In genomic region chr16:18131587-18131986, GRCh38 we compare ENCODE assay signal across 8 cellular contexts.
A peak's percentile ranks its signal among the peaks of the same experiment; 100 is the strongest.
DNase-seq lines count a peak whose midpoint lies in the region; ATAC-seq, FAIRE-seq and TF ChIP-seq lines count a peak whose summit lies in the region.
"Not testable (repeated sequence)": the region's sequence is repeated elsewhere in the genome, so short reads cannot be mapped to it uniquely, and the experiment has no call there.

No MANE protein-coding gene starts in this region.

- not testable (repeated sequence) for H3K4me3 ChIP-seq in MM.1S (ENCODE audit: low read length); WERI-Rb-1 (ENCODE audit: low read depth, low read length); K562; fibroblast of lung (replicated peaks in 1 of 4; ENCODE audit: control extremely low read depth in 1 of 4, insufficient read depth in 1 of 4, low read depth in 3 of 4, low read length in 4 of 4); keratinocyte (ENCODE audit: control insufficient read depth in 2 of 3, extremely low read depth in 1 of 3, insufficient read depth in 2 of 3, low read depth in 1 of 3, low read length in 3 of 3); upper lobe of right lung

- H3F3A ChIP-seq in MM.1S (ENCODE audit: insufficient read depth, low read length), result not testable (repeated sequence)

- 0% methylated on average over 2 of the region's 6 CpGs for WGBS in K562 (ENCODE audit: insufficient coverage, low coverage, missing lambda C conversion rate)

- not testable (repeated sequence) for H3K9ac ChIP-seq in MM.1S (ENCODE audit: low read length); K562 (ENCODE audit: insufficient read depth in 1 of 2, low read depth in 2 of 2, low read length in 2 of 2); fibroblast of lung (ENCODE audit: insufficient read depth, low read length); keratinocyte (ENCODE audit: control insufficient read depth, extremely low read depth, insufficient read depth, low read length)

- H3K4me1 ChIP-seq in MM.1S (ENCODE audit: low read length); K562 (replicated peaks in 1 of 2; ENCODE audit: control insufficient read depth in 2 of 2, insufficient read depth in 2 of 2, low read length in 2 of 2); fibroblast of lung (ENCODE audit: control insufficient read depth, extremely low read depth, insufficient read depth, low read length); keratinocyte (ENCODE audit: control insufficient read depth, extremely low read depth, insufficient read depth, low read length); upper lobe of right lung: not testable (repeated sequence)

- dilution Hi-C loops in keratinocyte (cut with MboI; ENCODE audit: extremely low pct_ligation_motif_present, low sequenced_read_pairs), result not testable (repeated sequence)

- H3K4me2 ChIP-seq in MM.1S (ENCODE audit: low read depth, low read length); K562 (ENCODE audit: insufficient read depth, low read length); fibroblast of lung (ENCODE audit: extremely low read depth, insufficient read depth, low read length); keratinocyte (ENCODE audit: control insufficient read depth, extremely low read depth, insufficient read depth, low read depth, low read length): not testable (repeated sequence)

- FAIRE-seq in K562 (lab: Jason Lieb, UNC) (peak; percentile 96), keratinocyte (lab: Jason Lieb, UNC) (peak; percentile 91)

- not testable (repeated sequence) for H3K27me3 ChIP-seq in MM.1S (replicated peaks; ENCODE audit: insufficient read depth, low read length); WERI-Rb-1 (ENCODE audit: insufficient read depth, low read depth, severe bottlenecking); K562 (ENCODE audit: control insufficient read depth in 2 of 2, insufficient read depth in 2 of 2, low read length in 2 of 2); fibroblast of lung (ENCODE audit: control insufficient read depth, insufficient read depth, low read length); keratinocyte (ENCODE audit: control insufficient read depth, extremely low read depth, insufficient read depth, low read length); upper lobe of right lung

- intact Hi-C loops in K562 (cut with micrococcal nuclease); upper lobe of right lung (cut with DNase I): not testable (repeated sequence)

- POLR2A ChIA-PET in K562 (lab: Yijun Ruan, JAX), result not testable (repeated sequence)

- H4K20me1 ChIP-seq in MM.1S (ENCODE audit: insufficient read depth, low read length); K562 (replicated peaks; ENCODE audit: control insufficient read depth, insufficient read depth, low read length); fibroblast of lung (ENCODE audit: control insufficient read depth, extremely low read depth, insufficient read depth, low read length); keratinocyte (ENCODE audit: control insufficient read depth, extremely low read depth, insufficient read depth, low read length): not testable (repeated sequence)

- TF ChIP-seq CTCF in GM12872 (IDR thresholded peaks at IDR 0.05; ENCODE audit: insufficient read depth, low read depth, low read length) (0 out of 3 replicates have a peak, but pooled peaks have one; percentile 21), MM.1S (IDR thresholded peaks at IDR 0.05; ENCODE audit: low read length) (peak; percentile 34), WERI-Rb-1 (IDR thresholded peaks at IDR 0.05; ENCODE audit: low read depth, low read length) (peak; percentile 59), K562 (IDR thresholded peaks at IDR 0.05 in 2 of 3, conservative IDR thresholded peaks at IDR 0.05 in 1 of 3; ENCODE audit: insufficient read depth in 2 of 3, low read depth in 1 of 3, low read length in 3 of 3) (peak; percentile 19 to 52 (median 26); a peak in 4 of 6 replicates), fibroblast of lung (conservative IDR thresholded peaks at IDR 0.05 in 1 of 2, IDR thresholded peaks at IDR 0.05 in 1 of 2; ENCODE audit: low read depth in 1 of 2, low read length in 2 of 2) (peak; percentile 23 to 58), upper lobe of right lung (IDR thresholded peaks at IDR 0.05) (peak; percentile 56)
- not testable (repeated sequence) for TF ChIP-seq CTCF in keratinocyte (optimal IDR thresholded peaks at IDR 0.05 in 1 of 3, IDR thresholded peaks at IDR 0.05 in 1 of 3, conservative IDR thresholded peaks at IDR 0.05 in 1 of 3; ENCODE audit: extremely low read depth in 1 of 3, insufficient read depth in 2 of 3, low read length in 3 of 3); omental fat pad (IDR thresholded peaks at IDR 0.05)

- H2AFZ ChIP-seq in MM.1S (ENCODE audit: low read length); K562 (ENCODE audit: low read depth, low read length); fibroblast of lung (ENCODE audit: low read length); keratinocyte (ENCODE audit: control insufficient read depth, low read length): not testable (repeated sequence)

- H3K36me3 ChIP-seq in MM.1S (replicated peaks; ENCODE audit: insufficient read depth, low read length); WERI-Rb-1; K562 (ENCODE audit: control insufficient read depth, insufficient read depth, low read length); fibroblast of lung (ENCODE audit: control insufficient read depth, insufficient read depth, low read length); keratinocyte (ENCODE audit: control insufficient read depth in 2 of 2, extremely low read depth in 1 of 2, insufficient read depth in 2 of 2, low read length in 2 of 2); upper lobe of right lung: not testable (repeated sequence)

- TF ChIP-seq RAD21 in K562 (CRISPR knock-in tag; conservative IDR thresholded peaks at IDR 0.05 in 1 of 2, IDR thresholded peaks at IDR 0.05 in 1 of 2), result 0 out of 4 replicates have a peak, but pooled peaks of 1 of the 2 experiments have one; percentile 17

- not testable (repeated sequence) for H3K9me1 ChIP-seq in K562 (ENCODE audit: control insufficient read depth, insufficient read depth, low read length); keratinocyte (ENCODE audit: control insufficient read depth, extremely low read depth, insufficient read depth, low read length)

- TF ChIP-seq POLR2A in K562 (conservative IDR thresholded peaks at IDR 0.05), result not testable (repeated sequence)

- CTCF ChIA-PET in K562 (lab: Yijun Ruan, JAX; ENCODE audit: low intra/inter-chr PET ratio), result not testable (repeated sequence)

- in situ Hi-C loops in K562 (cut with MboI), result not testable (repeated sequence)

- peak; percentile 2 for DNase-seq in MM.1S
- not testable (repeated sequence) for DNase-seq in WERI-Rb-1; K562 (ENCODE audit: extremely low read depth in 1 of 4, low spot score in 3 of 4); fibroblast of lung (ENCODE audit: low read depth in 2 of 2); keratinocyte (ENCODE audit: low read depth, low spot score); omental fat pad (ENCODE audit: low spot score); upper lobe of right lung

- ATAC-seq in K562 (peak; percentile 88), omental fat pad (ENCODE audit: low FRiP score) (peak; percentile 85), upper lobe of right lung (peak; percentile 94)

- H3K9me3 ChIP-seq in MM.1S (replicated peaks; ENCODE audit: insufficient read depth, low read length); WERI-Rb-1 (ENCODE audit: severe bottlenecking); K562 (replicated peaks; ENCODE audit: control insufficient read depth, insufficient read depth, low read depth, low read length); fibroblast of lung (ENCODE audit: control insufficient read depth, insufficient read depth, low read depth, low read length); keratinocyte (ENCODE audit: control insufficient read depth, low read depth, low read length); upper lobe of right lung: not testable (repeated sequence)

- TF ChIP-seq EP300 in K562 (IDR thresholded peaks at IDR 0.05; ENCODE audit: low read length), result not testable (repeated sequence)

- H3K79me2 ChIP-seq in MM.1S (ENCODE audit: low read length); K562 (ENCODE audit: control insufficient read depth, insufficient read depth, low read length); fibroblast of lung (ENCODE audit: control insufficient read depth, insufficient read depth, low read length); keratinocyte (ENCODE audit: control insufficient read depth, insufficient read depth, low read length): not testable (repeated sequence)

- H3K9me2 ChIP-seq in MM.1S (replicated peaks; ENCODE audit: insufficient read depth, low read length), result not testable (repeated sequence)

- BruUV-seq in K562 (replicated peaks; lab: Mats Ljungman, UMichigan), result not testable (repeated sequence)

- not testable (repeated sequence) for H3K27ac ChIP-seq in MM.1S (ENCODE audit: low read length); WERI-Rb-1; K562 (ENCODE audit: extremely low read depth, low read depth, low read length); fibroblast of lung (ENCODE audit: insufficient read depth, low read length); keratinocyte (ENCODE audit: control insufficient read depth, insufficient read depth, low read length); upper lobe of right lung
